1 cellular context compared by ENCODE assay signal in genomic region chr10:33735463-33735862, GRCh38.
TF ChIP-seq lines count a peak whose summit lies in the region.

No MANE protein-coding gene starts in this region.

TF ChIP-seq in GM12878, 131 proteins besides CTCF, POLR2A, EP300 and RAD21 (continued from another document and continues in another):
- TF ChIP-seq BCLAF1 (IDR thresholded peaks at IDR 0.05) (no peak), CUX1 (IDR thresholded peaks at IDR 0.05; ENCODE audit: insufficient replicate concordance, low read depth, low read length) (no peak), ATF7 (IDR thresholded peaks at IDR 0.05; ENCODE audit: low read depth) (peak; percentile 19; the same call in 1 of the 2 replicates), JUNB (IDR thresholded peaks at IDR 0.05) (no peak), POLR2AphosphoS2 (IDR thresholded peaks at IDR 0.05; ENCODE audit: low read depth, low read length) (no peak), BRCA1 (IDR thresholded peaks at IDR 0.05; ENCODE audit: low read depth, low read length) (no peak), POLR2AphosphoS5 (IDR thresholded peaks at IDR 0.05; ENCODE audit: low read length) (no peak), RELB (IDR thresholded peaks at IDR 0.05; ENCODE audit: low read depth) (peak; percentile 37; the same call in 1 of the 2 replicates), MEF2B (IDR thresholded peaks at IDR 0.05; ENCODE audit: partially characterized antibody, poor library complexity, severe bottlenecking) (no peak), ZBED1 (IDR thresholded peaks at IDR 0.05; ENCODE audit: borderline replicate concordance) (no peak), PBX3 (IDR thresholded peaks at IDR 0.05; ENCODE audit: insufficient replicate concordance, low read depth, low read length) (no peak), BACH1 (IDR thresholded peaks at IDR 0.05; ENCODE audit: borderline replicate concordance) (no peak), SREBF1 (IDR thresholded peaks at IDR 0.05; ENCODE audit: low read length) (no peak), TBL1XR1 (IDR thresholded peaks at IDR 0.05; ENCODE audit: low read depth, low read length) (no peak), IRF5 (IDR thresholded peaks at IDR 0.05; ENCODE audit: borderline replicate concordance) (no peak), CEBPB (IDR thresholded peaks at IDR 0.05; ENCODE audit: borderline replicate concordance in 1 of 2, low read depth in 2 of 2, low read length in 2 of 2) (no peak), SP1 (IDR thresholded peaks at IDR 0.05; ENCODE audit: low read depth, low read length) (no peak), ASH2L (IDR thresholded peaks at IDR 0.05; ENCODE audit: borderline replicate concordance, low read depth) (no peak), PML (IDR thresholded peaks at IDR 0.05; ENCODE audit: low read length) (no peak), CBX5 (IDR thresholded peaks at IDR 0.05; ENCODE audit: low read depth) (no peak), NBN (IDR thresholded peaks at IDR 0.05) (no peak), TCF7 (IDR thresholded peaks at IDR 0.05; ENCODE audit: borderline replicate concordance) (no peak), KDM1A (IDR thresholded peaks at IDR 0.05; ENCODE audit: borderline replicate concordance) (no peak), ZNF592 (IDR thresholded peaks at IDR 0.05) (no peak), YY1 (IDR thresholded peaks at IDR 0.05; ENCODE audit: low read depth, low read length) (no peak), RB1 (IDR thresholded peaks at IDR 0.05; ENCODE audit: borderline replicate concordance) (no peak), HSF1 (IDR thresholded peaks at IDR 0.05; ENCODE audit: low read depth, low read length) (no peak), SIN3A (IDR thresholded peaks at IDR 0.05; ENCODE audit: low read depth, low read length) (no peak), SMARCA5 (IDR thresholded peaks at IDR 0.05) (no peak), PAX8 (IDR thresholded peaks at IDR 0.05) (no peak), IRF3 (IDR thresholded peaks at IDR 0.05) (no peak), MAX (IDR thresholded peaks at IDR 0.05; ENCODE audit: low read depth, low read length) (no peak), MTA2 (IDR thresholded peaks at IDR 0.05; ENCODE audit: low read depth) (peak; percentile 42), NR2F1 (conservative IDR thresholded peaks at IDR 0.05) (peak; percentile 35; the same call in 1 of the 2 replicates), SKIL (IDR thresholded peaks at IDR 0.05; ENCODE audit: low read depth, poor library complexity, severe bottlenecking) (no peak), ZSCAN29 (IDR thresholded peaks at IDR 0.05) (no peak), STAT3 (IDR thresholded peaks at IDR 0.05; ENCODE audit: low read depth, low read length) (no peak), BHLHE40 (IDR thresholded peaks at IDR 0.05; ENCODE audit: borderline replicate concordance in 1 of 2, low read depth in 2 of 2, low read length in 1 of 2) (no peak)
